Comparison of ENCODE assay signal across 12 cellular contexts in genomic region chr3:81270603-81271371, GRCh38.
A peak's percentile ranks its signal among the peaks of the same experiment; 100 is the strongest.
DNase-seq lines count a peak whose midpoint lies in the region; ATAC-seq and TF ChIP-seq lines count a peak whose summit lies in the region.
"Had no signal": no experiment of that assay in that cellular context is flagged by ENCODE, and none has a peak within 500 bp of the region (broad histone marks: within the 10 kb centered on the region; RNA-seq: fewer than 3 reads in every experiment).

No MANE protein-coding gene starts in this region.

- ATAC-seq in GM19397 (IDR thresholded peaks at IDR 0.05; ENCODE audit: unreplicated experiment) (peak; percentile 88), HG02798 (IDR thresholded peaks at IDR 0.05; ENCODE audit: poor library complexity, unreplicated experiment) (peak; percentile 92), HG03439 (IDR thresholded peaks at IDR 0.05; ENCODE audit: unreplicated experiment) (peak; percentile 85)
- ATAC-seq: HCT116, right cardiac atrium had no signal

- DNase-seq in renal cortical epithelial cell (ENCODE audit: low read depth) (peak; percentile 92), cortex of kidney (lab: John Stamatoyannopoulos, UW) (no peak), GM13977 (ENCODE audit: low spot score) (no peak), T1000 (lab: John Stamatoyannopoulos, UW) (no peak)
- DNase-seq: activated CD4-positive, alpha-beta memory T cell treated with anti-CD3 and anti-CD28 coated beads, Interleukin-2, amount 10 ng/mL, durations not matched to agents 7 days and 5 days; COR-L47; right cardiac atrium; T-helper 9 cell had no signal

- in situ Hi-C loops in GM13977 (cut with MboI; ENCODE audit: low pct_unique_long_range_greater_than_20kb, low sequenced_read_pairs, unreplicated experiment), result no loop called here

- TF ChIP-seq CTCF in GM13977 (IDR thresholded peaks at IDR 0.05; ENCODE audit: extremely low read depth, insufficient read depth, missing control alignments), result no peak
